Comparison of ENCODE assay signal across 9 cellular contexts in the genomic region with DNA sequence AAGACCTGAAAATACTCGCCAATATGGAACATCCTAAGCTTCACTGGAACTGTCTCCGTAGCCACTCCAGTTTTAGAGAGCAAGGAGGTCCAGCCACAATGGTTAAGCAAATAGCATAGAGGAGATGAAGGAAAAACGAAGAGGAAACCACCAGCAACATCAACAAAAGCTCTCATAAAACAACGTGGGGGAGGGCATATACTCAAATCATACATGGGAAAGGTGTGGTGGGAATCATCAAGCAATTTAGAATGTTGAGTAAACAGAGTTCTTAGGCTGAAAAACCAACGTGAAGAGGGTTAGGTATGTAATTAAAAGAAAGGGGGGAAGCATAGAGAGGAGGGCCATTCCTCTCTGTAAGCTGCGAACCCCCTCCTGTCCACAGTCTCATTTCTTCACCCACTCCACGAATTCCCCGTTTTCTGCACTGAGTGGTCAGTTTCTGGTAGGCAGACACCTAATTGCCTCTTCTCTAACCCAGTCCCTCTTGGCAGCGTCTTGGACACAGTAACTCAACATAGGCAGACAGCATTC. TPM values are rescaled to one million over a fixed set of nuclear protein-coding genes. Genes with fewer than 3 reads are reported as not detected.
DNase-seq lines count a peak whose midpoint lies in the region; ATAC-seq and TF ChIP-seq lines count a peak whose summit lies in the region.
"Had no signal": no experiment of that assay in that cellular context is flagged by ENCODE, and none has a peak within 500 bp of the region (broad histone marks: within the 10 kb centered on the region; RNA-seq: fewer than 3 reads in every experiment).

No MANE protein-coding gene starts in this region.

- no peak for DNase-seq in CD8-positive, alpha-beta memory T cell
- DNase-seq in NCI-H2029 (lab: John Stamatoyannopoulos, UW) (peak; percentile 73), endodermal cell (no peak), omental fat pad (ENCODE audit: low spot score) (no peak), NOMO-1 treated with dmso at 0.1 percent for 144 hours (lab: John Stamatoyannopoulos, UW; ENCODE audit: unreplicated experiment) (no peak)

- no peaks in the 10 kb centered on the region for H3K27me3 ChIP-seq in CD8-positive, alpha-beta memory T cell (ENCODE audit: insufficient read depth, low read length, poor library complexity, severe bottlenecking)
- no peaks in the 10 kb centered on the region for H3K27me3 ChIP-seq in endodermal cell (ENCODE audit: control insufficient read depth, insufficient read depth, low read length, poor library complexity, severe bottlenecking)

- H3K9me3 Mint-ChIP-seq in CD8-positive, alpha-beta memory T cell, result no peaks in the 10 kb centered on the region
- H3K9me3 Mint-ChIP-seq in endodermal cell, result no peaks in the 10 kb centered on the region

- H3K4me3 ChIP-seq in CD8-positive, alpha-beta memory T cell (ENCODE audit: low read length), result peak overlapping the region; percentile 93
- peak overlapping the region; percentile 94 for H3K4me3 ChIP-seq in endodermal cell (ENCODE audit: low read length)

- H3K4me3 Mint-ChIP-seq in CD8-positive, alpha-beta memory T cell, result no peak overlapping the region
- no peak overlapping the region for H3K4me3 Mint-ChIP-seq in endodermal cell

- TF ChIP-seq CTCF in endodermal cell (conservative IDR thresholded peaks at IDR 0.05), result no peak
- no peak for TF ChIP-seq CTCF in omental fat pad (IDR thresholded peaks at IDR 0.05)

- peaks cover 0 to 19% (median 8%) of the 10 kb centered on the region in 3 donors for H3K36me3 Mint-ChIP-seq in CD8-positive, alpha-beta memory T cell
- H3K36me3 Mint-ChIP-seq in endodermal cell (ENCODE audit: low read depth), result peaks cover 2% of the 10 kb centered on the region

- H3K27ac ChIP-seq in CD8-positive, alpha-beta memory T cell (ENCODE audit: low read depth, low read length), result peak overlapping the region; percentile 93
- H3K27ac ChIP-seq in endodermal cell (ENCODE audit: low read depth, low read length), result peak overlapping the region; percentile 89

- no peaks in the 10 kb centered on the region for H3K27me3 Mint-ChIP-seq in CD8-positive, alpha-beta memory T cell
- no peaks in the 10 kb centered on the region for H3K27me3 Mint-ChIP-seq in endodermal cell (ENCODE audit: insufficient read depth)

- ATAC-seq in omental fat pad (ENCODE audit: low FRiP score) (peak; percentile 25), GM18519 (IDR thresholded peaks at IDR 0.05; ENCODE audit: low FRiP score, unreplicated experiment) (no peak), esophagus mucosa (no peak), HG02798 (IDR thresholded peaks at IDR 0.05; ENCODE audit: poor library complexity, unreplicated experiment) (no peak)

- POLR2A ChIA-PET in CD8-positive, alpha-beta memory T cell (lab: Charles Lee), result interaction anchor here (1.0 to 1.9 kb wide), 4 partner anchors 11 to 437 kb away, joined by 3 to 24 read pairs (median 4); a partner anchor contains a TSS

- no peaks in the 10 kb centered on the region for H3K36me3 ChIP-seq in CD8-positive, alpha-beta memory T cell (ENCODE audit: insufficient read depth, low read length)
- H3K36me3 ChIP-seq in endodermal cell (ENCODE audit: control insufficient read depth, insufficient read depth, low read length), result no peaks in the 10 kb centered on the region

- peak overlapping the region; percentile 91 for H3K9ac ChIP-seq in endodermal cell (ENCODE audit: extremely low read depth, low read length, poor library complexity, severe bottlenecking)

- H3K4me1 Mint-ChIP-seq in CD8-positive, alpha-beta memory T cell, result peaks cover 39 to 62% (median 60%) of the 10 kb centered on the region in 3 donors
- H3K4me1 Mint-ChIP-seq in endodermal cell, result peaks cover 11% of the 10 kb centered on the region

- WGBS in endodermal cell (ENCODE audit: insufficient coverage in 1 of 2, insufficient read length in 1 of 2), 2 experiments, result 13 to 25% methylated on average over 4 to 9 of the region's 9 CpGs

- CTCF ChIA-PET in CD8-positive, alpha-beta memory T cell (lab: Charles Lee), result interaction anchor here (0.9 to 1.3 kb wide), 4 partner anchors 11 to 356 kb away, joined by 3 to 4 read pairs (median 3); a partner anchor contains a TSS

- H3K27ac Mint-ChIP-seq in CD8-positive, alpha-beta memory T cell, result no peak overlapping the region
- H3K27ac Mint-ChIP-seq in endodermal cell, result no peak overlapping the region

- no peaks in the 10 kb centered on the region for H3K9me3 ChIP-seq in CD8-positive, alpha-beta memory T cell (ENCODE audit: low read length)
- H3K9me3 ChIP-seq in endodermal cell (ENCODE audit: control insufficient read depth, low read length), result no peaks in the 10 kb centered on the region

- H3K4me1 ChIP-seq in CD8-positive, alpha-beta memory T cell (ENCODE audit: insufficient read depth, low read length), result peaks cover 58% of the 10 kb centered on the region
- peaks cover 10% of the 10 kb centered on the region for H3K4me1 ChIP-seq in endodermal cell (ENCODE audit: control insufficient read depth, insufficient read depth, low read length)

RNA-seq across cellular contexts. Expression of a gene that starts 1.0 kb away (rescaled TPM):
- total RNA-seq in CD8-positive, alpha-beta memory T cell, result 100 to 1,000 TPM; 140 to 149 TPM
- 580 TPM for polyA plus RNA-seq in CD8-positive, alpha-beta memory T cell
- total RNA-seq in endodermal cell, result 100 to 1,000 TPM in 1 of 2 donors, 10 to 100 TPM in 1; 99.6 to 112 TPM
- polyA plus RNA-seq in endodermal cell (2013, experiment 1 of 2), result 157 TPM
- polyA plus RNA-seq in endodermal cell (2013, experiment 2 of 2), result 139 TPM
- 100 to 1,000 TPM; 231 to 408 (median 355) TPM for total RNA-seq in omental fat pad
- 255 TPM for total RNA-seq in esophagus mucosa

RNA-seq across cellular contexts. Expression of a gene that starts 1.4 kb away (rescaled TPM):
- 10 to 100 TPM; 10.9 to 11.4 TPM for total RNA-seq in CD8-positive, alpha-beta memory T cell
- polyA plus RNA-seq in CD8-positive, alpha-beta memory T cell, result 6.1 TPM
- total RNA-seq in endodermal cell, result 1 to 10 TPM; 5.9 to 6.6 TPM
- polyA plus RNA-seq in endodermal cell (2013, experiment 1 of 2), result 5.4 TPM
- 5.3 TPM for polyA plus RNA-seq in endodermal cell (2013, experiment 2 of 2)
- total RNA-seq in omental fat pad, result 1 to 10 TPM; 1.6 to 6.8 (median 3.7) TPM
- 4.2 TPM for total RNA-seq in esophagus mucosa

RNA-seq across cellular contexts. Expression of a gene that starts 34.0 kb away (rescaled TPM):
- total RNA-seq in CD8-positive, alpha-beta memory T cell, result not detected
- not detected for polyA plus RNA-seq in CD8-positive, alpha-beta memory T cell
- not detected for total RNA-seq in endodermal cell
- polyA plus RNA-seq in endodermal cell (2013, experiment 1 of 2), result not detected
- not detected for polyA plus RNA-seq in endodermal cell (2013, experiment 2 of 2)
- total RNA-seq in omental fat pad, result not detected
- total RNA-seq in esophagus mucosa, result 0.24 TPM
- polyA plus RNA-seq: adipose tissue had no signal
